ENCODE assay signal across 10 cellular contexts in the genomic region with DNA sequence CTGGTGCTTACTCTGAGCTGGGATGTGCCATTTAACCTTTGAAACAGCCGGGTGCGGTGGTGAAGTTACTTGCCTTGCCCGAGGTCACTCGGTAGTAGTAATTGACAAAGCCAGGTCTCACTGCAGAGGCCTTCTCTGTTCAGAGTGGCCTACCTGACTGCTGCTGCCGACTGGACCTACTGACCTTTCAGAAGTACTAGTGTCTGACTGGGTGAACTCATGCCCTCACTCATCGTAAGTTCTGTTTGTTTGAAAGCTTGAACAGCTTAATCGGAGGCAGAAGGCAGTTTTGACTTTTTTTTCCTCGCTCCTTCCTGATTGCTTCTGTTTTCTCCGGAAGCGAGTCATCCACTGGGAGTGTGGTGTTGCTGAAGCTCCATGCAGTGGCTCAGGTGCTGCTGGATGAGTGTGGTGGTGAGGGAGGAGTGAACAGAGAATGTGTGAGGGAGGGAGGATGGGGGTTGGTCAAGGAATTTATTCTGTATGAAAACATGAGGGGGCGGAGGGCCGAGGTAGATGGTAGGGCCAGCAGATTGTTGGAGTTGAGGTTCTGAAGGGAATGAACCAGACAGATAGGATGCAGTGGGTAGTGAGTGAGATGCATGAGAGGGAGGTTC. TPM values are rescaled to one million over a fixed set of nuclear protein-coding genes. Genes with fewer than 3 reads are reported as not detected.
DNase-seq lines count a peak whose midpoint lies in the region; ATAC-seq and TF ChIP-seq lines count a peak whose summit lies in the region.
"Had no signal": no experiment of that assay in that cellular context is flagged by ENCODE, and none has a peak within 500 bp of the region (broad histone marks: within the 10 kb centered on the region; RNA-seq: fewer than 3 reads in every experiment).

No MANE protein-coding gene starts in this region.

- H2BK12ac ChIP-seq in neuronal stem cell (ENCODE audit: low read length), result no peak overlapping the region

- TF ChIP-seq CTCF in Caco-2 (IDR thresholded peaks at IDR 0.05; ENCODE audit: insufficient read depth in 1 of 2, low read depth in 1 of 2, low read length in 1 of 2, severe bottlenecking in 1 of 2, unreplicated experiment in 1 of 2) (no peak), endodermal cell (conservative IDR thresholded peaks at IDR 0.05) (no peak)

- no peak overlapping the region for H3K23ac ChIP-seq in neuronal stem cell (ENCODE audit: low read depth, low read length, poor library complexity)

- H3K4me1 Mint-ChIP-seq in Caco-2 (ENCODE audit: low read depth, unreplicated experiment) (peaks cover 70% of the 10 kb centered on the region), endodermal cell (peaks cover 71% of the 10 kb centered on the region)

- H3K4me1 ChIP-seq in Caco-2 (peaks cover 68% of the 10 kb centered on the region), endodermal cell (ENCODE audit: control insufficient read depth, insufficient read depth, low read length) (peaks cover 8% of the 10 kb centered on the region), neuronal stem cell (ENCODE audit: control insufficient read depth in 2 of 2, insufficient read depth in 1 of 2, low read depth in 1 of 2, low read length in 2 of 2) (peaks cover 20 to 22% of the 10 kb centered on the region in 2 donors)

- CTCF ChIA-PET in Caco-2 (lab: Charles Lee), result interaction anchor here (0.6 to 1.3 kb wide), 3 partner anchors 37 to 136 kb away, joined by 3 to 4 read pairs (median 3); partner anchors contain the start of genes C19orf33 and FAM98C

- peak; percentile 42 to 62 for DNase-seq in Caco-2
- peak; percentile 79 for DNase-seq in NCI-H226
- DNase-seq in endodermal cell, result no peak
- no peak for DNase-seq in neuronal stem cell (ENCODE audit: low spot score)
- DNase-seq in activated effector memory CD4-positive, alpha-beta T cell treated with Interleukin-2 at 50 U/mL for 16 hours, result no peak
- DNase-seq: Right ventricle myocardium superior, sigmoid colon had no signal

- POLR2A ChIA-PET in Caco-2 (lab: Charles Lee), result interaction anchor here (0.6 to 2.3 kb wide), 4 partner anchors 7 to 121 kb away, joined by 3 to 23 read pairs (median 9); no protein-coding TSS in a partner anchor

- H3K4ac ChIP-seq in neuronal stem cell (ENCODE audit: low read length), result no peak overlapping the region

- H3K36me3 ChIP-seq in Caco-2 (ENCODE audit: control insufficient read depth, insufficient read depth, low read length) (no peaks in the 10 kb centered on the region), endodermal cell (ENCODE audit: control insufficient read depth, insufficient read depth, low read length) (no peaks in the 10 kb centered on the region), neuronal stem cell (replicated peaks in 1 of 2; ENCODE audit: control insufficient read depth in 2 of 2, insufficient read depth in 2 of 2, low read length in 2 of 2) (no peaks in the 10 kb centered on the region)
- H3K36me3 ChIP-seq: sigmoid colon had no signal

- H3K4me2 ChIP-seq in neuronal stem cell (ENCODE audit: insufficient read depth, low read length, poor library complexity, severe bottlenecking), result no peak overlapping the region

- H3K27me3 ChIP-seq in Caco-2 (replicated peaks; ENCODE audit: control insufficient read depth, insufficient read depth, low read length), result no peaks in the 10 kb centered on the region
- no peaks in the 10 kb centered on the region for H3K27me3 ChIP-seq in endodermal cell (ENCODE audit: control insufficient read depth, insufficient read depth, low read length, poor library complexity, severe bottlenecking)
- peaks cover 0 to 59% (median 2%) of the 10 kb centered on the region in 3 experiments for H3K27me3 ChIP-seq in neuronal stem cell (ENCODE audit: control insufficient read depth in 3 of 3, insufficient read depth in 3 of 3, low read depth in 1 of 3, low read length in 3 of 3)
- H3K27me3 ChIP-seq: sigmoid colon had no signal

- H3K27ac ChIP-seq in endodermal cell (ENCODE audit: low read depth, low read length) (no peak overlapping the region), neuronal stem cell (replicated peaks; ENCODE audit: low read length) (no peak overlapping the region)

- H3K14ac ChIP-seq in neuronal stem cell (ENCODE audit: low read length), result no peak overlapping the region

- H3K9me3 Mint-ChIP-seq in Caco-2 (ENCODE audit: unreplicated experiment), result no peaks in the 10 kb centered on the region
- H3K9me3 Mint-ChIP-seq in endodermal cell, result no peaks in the 10 kb centered on the region

- no peak overlapping the region for H2BK120ac ChIP-seq in neuronal stem cell (ENCODE audit: low read depth, low read length)

- peak overlapping the region; percentile 50 for H3K9ac ChIP-seq in endodermal cell (ENCODE audit: extremely low read depth, low read length, poor library complexity, severe bottlenecking)
- no peak overlapping the region for H3K9ac ChIP-seq in neuronal stem cell (ENCODE audit: low read depth, low read length, poor library complexity)

- no peak overlapping the region for H2AFZ ChIP-seq in neuronal stem cell (ENCODE audit: low read length)

- intact Hi-C loops in Caco-2 (cut with micrococcal nuclease; ENCODE audit: unreplicated experiment), result no loop called here

- H3K18ac ChIP-seq in neuronal stem cell (ENCODE audit: low read length), result no peak overlapping the region

- peak overlapping the region; percentile 98 for H3K27ac Mint-ChIP-seq in Caco-2 (ENCODE audit: unreplicated experiment)
- H3K27ac Mint-ChIP-seq in endodermal cell, result peak overlapping the region; percentile 88

- H2BK5ac ChIP-seq in neuronal stem cell (ENCODE audit: low read length), result no peak overlapping the region

- H3K27me3 Mint-ChIP-seq in Caco-2 (ENCODE audit: insufficient read depth, unreplicated experiment) (no peaks in the 10 kb centered on the region), endodermal cell (ENCODE audit: insufficient read depth) (no peaks in the 10 kb centered on the region)

- no peak overlapping the region for H2BK15ac ChIP-seq in neuronal stem cell (ENCODE audit: low read length)

- peak overlapping the region; percentile 47 for H2AK5ac ChIP-seq in neuronal stem cell (ENCODE audit: low read depth, low read length)

- ATAC-seq in GM21717 (IDR thresholded peaks at IDR 0.05; ENCODE audit: unreplicated experiment), result no peak
- no peak for ATAC-seq in GM19324 (IDR thresholded peaks at IDR 0.05; ENCODE audit: low FRiP score, unreplicated experiment)
- ATAC-seq in HG03439 (IDR thresholded peaks at IDR 0.05; ENCODE audit: unreplicated experiment), result no peak

- 71 to 81% methylated on average over 12 of the region's 12 CpGs for WGBS in endodermal cell (ENCODE audit: insufficient coverage in 1 of 2, insufficient read length in 1 of 2), 2 experiments
- no CpG with 5 or more reads among the region's 12 CpGs for WGBS in neuronal stem cell (ENCODE audit: extremely low coverage in 2 of 2, insufficient read length in 2 of 2, insufficient replicate concordance in 1 of 2), 2 donors

- H3K36me3 Mint-ChIP-seq in Caco-2 (ENCODE audit: insufficient read depth, unreplicated experiment), result peaks cover 88% of the 10 kb centered on the region
- peaks cover 5% of the 10 kb centered on the region for H3K36me3 Mint-ChIP-seq in endodermal cell (ENCODE audit: low read depth)

- no peak overlapping the region for H4K8ac ChIP-seq in neuronal stem cell (ENCODE audit: low read depth, low read length)

- H3K4me3 ChIP-seq in Caco-2 (ENCODE audit: low read depth, low read length) (peak overlapping the region; percentile 93), endodermal cell (ENCODE audit: low read length) (peak overlapping the region; percentile 98), neuronal stem cell (ENCODE audit: low read length in 2 of 2) (no peak overlapping the region)
- H3K4me3 ChIP-seq: sigmoid colon had no signal

- H3K4me3 Mint-ChIP-seq in Caco-2 (ENCODE audit: unreplicated experiment) (peak overlapping the region; percentile 99), endodermal cell (peak overlapping the region; percentile 99)

- no peaks in the 10 kb centered on the region for H3K79me1 ChIP-seq in neuronal stem cell (ENCODE audit: low read depth, low read length)

- no peaks in the 10 kb centered on the region for H3K9me3 ChIP-seq in Caco-2
- H3K9me3 ChIP-seq in endodermal cell (ENCODE audit: control insufficient read depth, low read length), result no peaks in the 10 kb centered on the region
- no peaks in the 10 kb centered on the region for H3K9me3 ChIP-seq in neuronal stem cell (replicated peaks in 1 of 2; ENCODE audit: control insufficient read depth in 2 of 2, insufficient read depth in 1 of 2, low read depth in 1 of 2, low read length in 2 of 2)
- H3K9me3 ChIP-seq: sigmoid colon had no signal

- no peak overlapping the region for H4K91ac ChIP-seq in neuronal stem cell (ENCODE audit: low read depth, low read length, poor library complexity)

- no TSS peak for BruUV-seq in Caco-2 (replicated peaks; lab: Mats Ljungman, UMichigan)

RNA-seq across cellular contexts. Expression of gene SPINT2, which starts 2.7 kb away (rescaled TPM):
- 728 and 748 TPM in 2 replicates for total RNA-seq in Caco-2 (2022)
- 100 to 1,000 TPM; 415 to 487 TPM for total RNA-seq in endodermal cell
- 136 TPM for polyA plus RNA-seq in endodermal cell (2013, experiment 1 of 2)
- 110 TPM for polyA plus RNA-seq in endodermal cell (2013, experiment 2 of 2)
- 42.1 TPM for polyA plus RNA-seq in neuronal stem cell (2013, experiment 1 of 2)
- polyA plus RNA-seq in neuronal stem cell (2013, experiment 2 of 2), result 42.3 TPM

RNA-seq across cellular contexts. Expression of gene PPP1R14A, which starts 10.9 kb away (rescaled TPM):
- 11.1 and 13.8 TPM in 2 replicates for total RNA-seq in Caco-2 (2022)
- total RNA-seq in endodermal cell, result 10 to 100 TPM in 1 of 2 donors, 1 to 10 TPM in 1; 8.6 to 13.8 TPM
- 8.8 TPM for polyA plus RNA-seq in endodermal cell (2013, experiment 1 of 2)
- 7.4 TPM for polyA plus RNA-seq in endodermal cell (2013, experiment 2 of 2)
- 8.9 TPM for polyA plus RNA-seq in neuronal stem cell (2013, experiment 1 of 2)
- 8.3 TPM for polyA plus RNA-seq in neuronal stem cell (2013, experiment 2 of 2)

RNA-seq across cellular contexts. Expression of gene C19orf33, which starts 37.0 kb away (rescaled TPM):
- total RNA-seq in Caco-2 (2022) (12.7 and 18.6 TPM in 2 replicates), endodermal cell (10 to 100 TPM in 1 of 2 donors, 1 to 10 TPM in 1; 2.9 to 13.2 TPM)
- polyA plus RNA-seq in endodermal cell (2013, experiment 1 of 2), result not detected
- not detected for polyA plus RNA-seq in endodermal cell (2013, experiment 2 of 2)
- not detected for polyA plus RNA-seq in neuronal stem cell (2013, experiment 1 of 2)
- not detected for polyA plus RNA-seq in neuronal stem cell (2013, experiment 2 of 2)

RNA-seq across cellular contexts. Expression of gene DPF1, which starts 43.1 kb away (rescaled TPM):
- total RNA-seq in Caco-2 (2022) (3.6 and 5.0 TPM in 2 replicates), endodermal cell (1 to 10 TPM; 3.3 to 4.5 TPM)
- polyA plus RNA-seq in endodermal cell (2013, experiment 1 of 2), result 12.8 TPM
- polyA plus RNA-seq in endodermal cell (2013, experiment 2 of 2), result 14.5 TPM
- 8.0 TPM for polyA plus RNA-seq in neuronal stem cell (2013, experiment 1 of 2)
- 7.2 TPM for polyA plus RNA-seq in neuronal stem cell (2013, experiment 2 of 2)
- total RNA-seq: Right ventricle myocardium superior, sigmoid colon had no signal

RNA-seq across cellular contexts. Expression of gene YIF1B, which starts 48.7 kb away (rescaled TPM):
- total RNA-seq in Caco-2 (2022), result 61.7 and 66.7 TPM in 2 replicates
- total RNA-seq in endodermal cell, result 10 to 100 TPM; 68.6 to 74.6 TPM
- 97.3 TPM for polyA plus RNA-seq in endodermal cell (2013, experiment 1 of 2)
- polyA plus RNA-seq in endodermal cell (2013, experiment 2 of 2), result 90.6 TPM
- 67.9 TPM for polyA plus RNA-seq in neuronal stem cell (2013, experiment 1 of 2)
- polyA plus RNA-seq in neuronal stem cell (2013, experiment 2 of 2), result 67.6 TPM

Comparison
In these comparisons a context has a peak if more than half of its experiments do, and no peak if none do; other contexts are left out.
1. DNase-seq: peak in Caco-2 (2 of 2) and NCI-H226 (single experiment); none in endodermal cell (single experiment), neuronal stem cell (single experiment) and activated effector memory CD4-positive, alpha-beta T cell treated with Interleukin-2 at 50 U/mL for 16 hours (single experiment).
2. H3K4me3 ChIP-seq: peak in Caco-2 (single experiment) and endodermal cell (single experiment); none in neuronal stem cell (0 of 2).